11 cellular contexts compared by ENCODE assay signal in genomic region chr2:67446504-67446911, GRCh38. TPM values are rescaled to one million over a fixed set of nuclear protein-coding genes. Genes with fewer than 3 reads are reported as not detected.
DNase-seq lines count a peak whose midpoint lies in the region; ATAC-seq and TF ChIP-seq lines count a peak whose summit lies in the region.
"Had no signal": no experiment of that assay in that cellular context is flagged by ENCODE, and none has a peak within 500 bp of the region (broad histone marks: within the 10 kb centered on the region; RNA-seq: fewer than 3 reads in every experiment).

No MANE protein-coding gene starts in this region.

- intact Hi-C loops in Right ventricle myocardium superior (cut with DNase I): no loop called here
- intact Hi-C loops in upper lobe of right lung (cut with DNase I): no loop called here

- H3K36me3 ChIP-seq in right atrium auricular region (no peaks in the 10 kb centered on the region), upper lobe of right lung (no peaks in the 10 kb centered on the region)
- H3K36me3 ChIP-seq: transverse colon had no signal

- no peaks in the 10 kb centered on the region for H3K9me3 ChIP-seq in right atrium auricular region
- H3K9me3 ChIP-seq in upper lobe of right lung: no peaks in the 10 kb centered on the region
- H3K9me3 ChIP-seq: transverse colon had no signal

- H3K4me3 ChIP-seq in right atrium auricular region (no peak overlapping the region), fibroblast of the aortic adventitia (ENCODE audit: low read depth, low read length) (no peak overlapping the region), upper lobe of right lung (no peak overlapping the region)
- H3K4me3 ChIP-seq: transverse colon had no signal

- H3K27me3 ChIP-seq in right atrium auricular region (no peaks in the 10 kb centered on the region), upper lobe of right lung (no peaks in the 10 kb centered on the region)
- H3K27me3 ChIP-seq: transverse colon had no signal

- H3K27ac ChIP-seq in right atrium auricular region (peak overlapping the region in 1 of 2 donors; percentile 24), upper lobe of right lung (peak overlapping the region; percentile 4)

- no peak for TF ChIP-seq CTCF in right atrium auricular region (IDR thresholded peaks at IDR 0.05)
- no peak for TF ChIP-seq CTCF in fibroblast of the aortic adventitia (IDR thresholded peaks at IDR 0.05; ENCODE audit: insufficient read depth, low read length)
- TF ChIP-seq CTCF in upper lobe of right lung (IDR thresholded peaks at IDR 0.05): no peak

- no peak for DNase-seq in Right ventricle myocardium superior
- no peak for DNase-seq in right atrium auricular region (ENCODE audit: low spot score)
- peak; percentile 66 for DNase-seq in NCI-H774 (lab: John Stamatoyannopoulos, UW)
- peak; percentile 25 for DNase-seq in fibroblast of the aortic adventitia (ENCODE audit: low read depth)
- DNase-seq in upper lobe of right lung: no peak
- no peak for DNase-seq in NCI-H2107 (lab: John Stamatoyannopoulos, UW)
- DNase-seq in HUDEP-2 (lab: John Stamatoyannopoulos, UW; ENCODE audit: unreplicated experiment in 76 of 76): no peak
- DNase-seq: activated effector memory CD4-positive, alpha-beta T cell treated with anti-CD3 and anti-CD28 coated beads, Interleukin-2, amount 50 U/mL, for 16 hours; occipital lobe; transverse colon had no signal

- H3K4me1 ChIP-seq in right atrium auricular region: no peaks in the 10 kb centered on the region
- no peaks in the 10 kb centered on the region for H3K4me1 ChIP-seq in upper lobe of right lung

- ATAC-seq in Right ventricle myocardium superior (ENCODE audit: poor library complexity) (peak; percentile 53), upper lobe of right lung (peak; percentile 82), GM19463 (IDR thresholded peaks at IDR 0.05; ENCODE audit: unreplicated experiment) (no peak)

RNA-seq across cellular contexts. Expression of gene ETAA1, which starts 49.4 kb away (rescaled TPM):
- 3.7 TPM for total RNA-seq in Right ventricle myocardium superior
- 1 to 10 TPM; 7.0 to 7.7 TPM for total RNA-seq in right atrium auricular region
- total RNA-seq in fibroblast of the aortic adventitia (ENCODE audit: low replicate concordance): 20.0 and 27.6 TPM in 2 replicates
- total RNA-seq in upper lobe of right lung: 13.7 TPM

Comparison
In these comparisons a context has a peak if more than half of its experiments do, and no peak if none do; other contexts are left out.
1. DNase-seq: peak in NCI-H774 (single experiment) and fibroblast of the aortic adventitia (single experiment); none in Right ventricle myocardium superior (single experiment), right atrium auricular region (single experiment), upper lobe of right lung (single experiment), NCI-H2107 (single experiment) and HUDEP-2 (0 of 76).